ENCODE assay signal across 15 cellular contexts in the genomic region with DNA sequence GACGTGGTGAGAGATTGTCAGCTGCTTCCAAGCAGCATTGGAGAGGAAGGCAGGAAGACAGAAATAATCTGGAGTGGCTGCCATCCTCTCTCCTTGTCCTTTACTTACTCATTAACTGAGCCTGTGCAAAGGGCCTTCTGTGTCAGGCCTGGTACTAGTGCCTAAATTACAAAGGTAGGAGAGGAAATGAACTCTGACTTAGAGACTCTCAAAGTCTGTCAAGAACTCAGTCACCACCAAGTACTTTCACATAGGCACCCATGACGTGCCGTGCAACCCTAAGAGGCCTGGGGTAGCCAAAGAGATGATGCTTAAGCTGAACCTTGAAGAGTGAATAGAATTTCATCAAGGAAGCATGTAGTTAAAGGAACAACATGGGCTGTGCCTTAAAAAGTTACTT.
DNase-seq lines count a peak whose midpoint lies in the region; ATAC-seq, FAIRE-seq and TF ChIP-seq lines count a peak whose summit lies in the region.
"Had no signal": no experiment of that assay in that cellular context is flagged by ENCODE, and none has a peak within 500 bp of the region (broad histone marks: within the 10 kb centered on the region; RNA-seq: fewer than 3 reads in every experiment).

No MANE protein-coding gene starts in this region.

- FAIRE-seq in kidney (lab: Jason Lieb, UNC) (no peak), pancreas (lab: Jason Lieb, UNC) (no peak)
- FAIRE-seq: K562 had no signal

- no peak overlapping the region for H3K4ac ChIP-seq in trophoblast cell (ENCODE audit: low read depth, low read length)

- H3K27ac Mint-ChIP-seq in GM23338: no peak overlapping the region
- H3K27ac Mint-ChIP-seq: CD8-positive, alpha-beta memory T cell had no signal

- H3K4me3 ChIP-seq in GM23338 (no peak overlapping the region), kidney (ENCODE audit: low read length in 2 of 2) (no peak overlapping the region), trophoblast cell (ENCODE audit: low read depth, low read length) (no peak overlapping the region), pancreas (no peak overlapping the region), gastrocnemius medialis (no peak overlapping the region)
- H3K4me3 ChIP-seq: HAP-1, K562, Peyer's patch had no signal

- DNase-seq in GM23338 (ENCODE audit: low spot score): no peak
- no peak for DNase-seq in kidney
- no peak for DNase-seq in trophoblast cell
- DNase-seq in pancreas: no peak
- no peak for DNase-seq in NCI-H2171 (lab: John Stamatoyannopoulos, UW)
- no peak for DNase-seq in gastrocnemius medialis
- DNase-seq: C1 segment of cervical spinal cord; CD8-positive, alpha-beta memory T cell; DND-41; NCI-H1694; NK-92 treated with Interleukin-12 subunit alpha and Interleukin-12 subunit beta, amount 100 ng/mL, for 24 hours; Peyer's patch had no signal

- H2BK5ac ChIP-seq in trophoblast cell (ENCODE audit: low read depth, low read length, poor library complexity): no peak overlapping the region

- H3K36me3 ChIP-seq in GM23338 (ENCODE audit: insufficient read depth): no peaks in the 10 kb centered on the region
- no peaks in the 10 kb centered on the region for H3K36me3 ChIP-seq in kidney (ENCODE audit: control insufficient read depth in 1 of 2, insufficient read depth in 2 of 2, low read length in 2 of 2)
- H3K36me3 ChIP-seq in trophoblast cell (ENCODE audit: control insufficient read depth in 1 of 2, insufficient read depth in 2 of 2, low read length in 2 of 2): no peaks in the 10 kb centered on the region
- no peaks in the 10 kb centered on the region for H3K36me3 ChIP-seq in pancreas
- H3K36me3 ChIP-seq in gastrocnemius medialis: no peaks in the 10 kb centered on the region
- H3K36me3 ChIP-seq: HAP-1, Peyer's patch had no signal

- in situ Hi-C loops in gastrocnemius medialis (cut with MboI; ENCODE audit: low sequenced_read_pairs in 4 of 4): no loop called here

- TF ChIP-seq CTCF in GM23338 (conservative IDR thresholded peaks at IDR 0.05; ENCODE audit: low read depth in 2 of 2) (no peak), kidney (IDR thresholded peaks at IDR 0.05; ENCODE audit: borderline replicate concordance, extremely low read depth, insufficient read depth) (no peak), pancreas (IDR thresholded peaks at IDR 0.05) (no peak), gastrocnemius medialis (IDR thresholded peaks at IDR 0.05 in 4 of 5, conservative IDR thresholded peaks at IDR 0.05 in 1 of 5) (no peak)

- no peaks in the 10 kb centered on the region; the same call in 1 of the 2 replicates for H3K4me1 ChIP-seq in GM23338 (ENCODE audit: insufficient read depth)
- peaks cover 40 to 66% of the 10 kb centered on the region in 2 donors for H3K4me1 ChIP-seq in kidney (ENCODE audit: control insufficient read depth in 1 of 2, insufficient read depth in 1 of 2, low read depth in 1 of 2, low read length in 2 of 2)
- peaks cover 4 to 22% of the 10 kb centered on the region in 2 experiments for H3K4me1 ChIP-seq in trophoblast cell (ENCODE audit: control insufficient read depth in 1 of 2, insufficient read depth in 2 of 2, low read length in 2 of 2)
- H3K4me1 ChIP-seq in pancreas: peaks cover 11 to 29% (median 17%) of the 10 kb centered on the region in 3 donors
- no peaks in the 10 kb centered on the region for H3K4me1 ChIP-seq in gastrocnemius medialis
- H3K4me1 ChIP-seq: HAP-1 had no signal

- peaks cover 11% of the 10 kb centered on the region; the same call in 1 of the 2 replicates for H3K9me2 ChIP-seq in GM23338 (ENCODE audit: insufficient read depth)

- H3K27me3 ChIP-seq in GM23338 (ENCODE audit: insufficient read depth): no peaks in the 10 kb centered on the region
- no peaks in the 10 kb centered on the region for H3K27me3 ChIP-seq in trophoblast cell (ENCODE audit: insufficient read depth, low read length)
- H3K27me3 ChIP-seq in pancreas: no peaks in the 10 kb centered on the region
- no peaks in the 10 kb centered on the region for H3K27me3 ChIP-seq in gastrocnemius medialis
- H3K27me3 ChIP-seq: Peyer's patch had no signal

- H4K8ac ChIP-seq in trophoblast cell (ENCODE audit: low read depth, low read length): no peak overlapping the region

- no peaks in the 10 kb centered on the region for H3K36me3 Mint-ChIP-seq in GM23338 (ENCODE audit: low read depth)
- H3K36me3 Mint-ChIP-seq: CD8-positive, alpha-beta memory T cell had no signal

- H3K18ac ChIP-seq in trophoblast cell (ENCODE audit: low read length): peak overlapping the region; percentile 41

- no peak overlapping the region for H3K23ac ChIP-seq in trophoblast cell (ENCODE audit: low read length)

- no peak overlapping the region for H3K4me2 ChIP-seq in GM23338
- H3K4me2 ChIP-seq in trophoblast cell (ENCODE audit: low read length): no peak overlapping the region

- H3K9ac ChIP-seq in kidney (ENCODE audit: low read length in 2 of 2): no peak overlapping the region
- H3K9ac ChIP-seq in trophoblast cell (ENCODE audit: low read length): no peak overlapping the region

- H3K79me1 ChIP-seq in trophoblast cell (ENCODE audit: low read length): peaks cover 22% of the 10 kb centered on the region

- H4K20me1 ChIP-seq in GM23338 (replicated peaks; ENCODE audit: insufficient read depth): no peaks in the 10 kb centered on the region

- ATAC-seq in GM23338 (no peak), pancreas (no peak), GM21423 (IDR thresholded peaks at IDR 0.05; ENCODE audit: unreplicated experiment) (no peak), gastrocnemius medialis (no peak)
- ATAC-seq: K562 had no signal

- H3K79me2 ChIP-seq in GM23338 (replicated peaks; ENCODE audit: insufficient read depth): no peaks in the 10 kb centered on the region
- no peaks in the 10 kb centered on the region for H3K79me2 ChIP-seq in trophoblast cell (ENCODE audit: control insufficient read depth, insufficient read depth, low read length, poor library complexity)

- H4K91ac ChIP-seq in trophoblast cell (ENCODE audit: low read depth, low read length): peak overlapping the region; percentile 24

- peak overlapping the region; percentile 31 for H2AK5ac ChIP-seq in trophoblast cell (ENCODE audit: low read length)

- peaks cover 2% of the 10 kb centered on the region for H3K27me3 Mint-ChIP-seq in GM23338 (ENCODE audit: insufficient read depth, low read depth, poor library complexity)
- H3K27me3 Mint-ChIP-seq: CD8-positive, alpha-beta memory T cell had no signal

- no peaks in the 10 kb centered on the region for H3F3A ChIP-seq in GM23338 (replicated peaks; ENCODE audit: low read depth)

- H3K27ac ChIP-seq in GM23338 (ENCODE audit: low read depth): no peak overlapping the region
- peak overlapping the region; percentile 81 to 83 for H3K27ac ChIP-seq in kidney (ENCODE audit: low read depth in 2 of 2, low read length in 2 of 2)
- H3K27ac ChIP-seq in trophoblast cell (ENCODE audit: low read depth, low read length): peak overlapping the region; percentile 16
- H3K27ac ChIP-seq in pancreas: peak overlapping the region in 1 of 4 donors; percentile 57
- no peak overlapping the region for H3K27ac ChIP-seq in gastrocnemius medialis
- H3K27ac ChIP-seq: Peyer's patch had no signal

- no peak overlapping the region for H3K4me3 Mint-ChIP-seq in GM23338
- H3K4me3 Mint-ChIP-seq: CD8-positive, alpha-beta memory T cell had no signal

- H3K4me1 Mint-ChIP-seq in GM23338: peaks cover 35% of the 10 kb centered on the region
- H3K4me1 Mint-ChIP-seq: CD8-positive, alpha-beta memory T cell had no signal

- no peak for TF ChIP-seq POLR2A in gastrocnemius medialis (IDR thresholded peaks at IDR 0.05)

- H3K14ac ChIP-seq in trophoblast cell (ENCODE audit: low read length): peak overlapping the region; percentile 26

- peaks cover 3% of the 10 kb centered on the region; the same call in 1 of the 3 replicates for H3K9me3 Mint-ChIP-seq in GM23338

- H2BK120ac ChIP-seq in trophoblast cell (ENCODE audit: insufficient read depth, low read length, poor library complexity): peak overlapping the region; percentile 62

- WGBS in trophoblast cell (ENCODE audit: extremely low coverage, insufficient coverage, insufficient read length): no CpG with 5 or more reads among the region's 3 CpGs
- whole genome bisulfite sequencing in pancreas, 2 donors: 80 to 82% methylated on average over 3 of the region's 3 CpGs

- peak overlapping the region; percentile 89; the same call in 1 of the 2 replicates for H2AFZ ChIP-seq in GM23338
- no peak overlapping the region for H2AFZ ChIP-seq in trophoblast cell (ENCODE audit: insufficient read depth, low read length, poor library complexity)

- H3K9me3 ChIP-seq in kidney (ENCODE audit: control insufficient read depth in 1 of 2, low read length in 2 of 2) (no peaks in the 10 kb centered on the region), trophoblast cell (ENCODE audit: insufficient read depth, low read depth, low read length) (no peaks in the 10 kb centered on the region), pancreas (no peaks in the 10 kb centered on the region), gastrocnemius medialis (no peaks in the 10 kb centered on the region)
- H3K9me3 ChIP-seq: HAP-1, Peyer's patch had no signal

- no peak overlapping the region for H4K12ac ChIP-seq in trophoblast cell (ENCODE audit: low read depth, low read length)

- intact Hi-C loops in kidney (cut with DNase I): no loop called here
- intact Hi-C loops in pancreas (cut with DNase I): no loop called here
- intact Hi-C loops in gastrocnemius medialis (cut with DNase I; ENCODE audit: low total_unique reads): no loop called here

- H2BK12ac ChIP-seq in trophoblast cell (ENCODE audit: low read length): peak overlapping the region; percentile 70

TF ChIP-seq in GM23338, 12 proteins besides CTCF, POLR2A, EP300 and RAD21:
- TF ChIP-seq JUNB (IDR thresholded peaks at IDR 0.05; ENCODE audit: unreplicated experiment): no peak
- TF ChIP-seq EZH2phosphoT487 (IDR thresholded peaks at IDR 0.05; ENCODE audit: unreplicated experiment): no peak

Comparison
In these comparisons a context has a peak if more than half of its experiments do, and no peak if none do; other contexts are left out.
1. H3K27ac ChIP-seq: peak in kidney (2 of 2) and trophoblast cell (single experiment); none in GM23338 (single experiment) and gastrocnemius medialis (0 of 4).